In the genomic region with DNA sequence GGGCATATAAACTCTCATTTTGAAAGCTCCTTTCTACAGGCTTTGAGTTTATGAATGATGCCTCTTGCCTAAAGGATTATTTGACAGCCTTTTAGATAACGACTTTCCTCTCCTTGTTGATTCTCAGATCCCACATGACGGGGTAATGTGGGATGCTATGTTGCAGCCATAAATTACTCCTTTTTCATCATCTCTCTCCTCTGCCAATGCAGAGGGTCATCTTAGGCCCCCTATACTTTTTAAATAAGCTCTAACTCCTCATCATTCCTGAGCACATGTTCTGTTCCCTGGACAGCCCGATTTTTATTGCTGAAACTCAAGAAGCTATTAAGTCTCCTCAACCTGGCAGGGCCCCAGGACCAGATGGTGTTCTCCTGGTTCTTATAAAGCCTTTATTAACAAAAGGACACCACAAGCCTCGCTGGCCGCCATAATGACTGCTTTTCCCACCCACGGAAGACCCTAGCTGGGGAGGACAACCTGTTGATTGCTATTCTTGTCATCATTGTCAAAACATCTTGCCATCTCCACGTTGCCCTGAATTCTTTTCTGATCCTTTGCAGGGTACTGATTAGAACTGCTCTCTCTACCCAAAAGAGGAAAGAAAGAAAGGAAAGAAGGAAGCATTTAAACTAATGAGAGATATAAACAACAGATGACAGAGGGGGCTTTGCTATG, we compare ENCODE assay signal across 13 cellular contexts.
"Had no signal": no experiment of that assay in that cellular context is flagged by ENCODE, and none has a peak within 500 bp of the region (broad histone marks: within the 10 kb centered on the region; RNA-seq: fewer than 3 reads in every experiment).

No MANE protein-coding gene starts in this region.

- H3K27ac Mint-ChIP-seq: activated naive CD8-positive, alpha-beta T cell treated with anti-CD3 and anti-CD28 coated beads for 36 hours; neural progenitor cell; stimulated activated effector memory CD8-positive, alpha-beta T cell treated with anti-CD3 and anti-CD28 coated beads, Interleukin-12 subunit alpha, Interleukin-12 subunit beta, amount 100 ng/mL, for 72 hours had no signal

- H3K4me1 Mint-ChIP-seq: activated naive CD8-positive, alpha-beta T cell treated with anti-CD3 and anti-CD28 coated beads for 36 hours; stimulated activated effector memory CD8-positive, alpha-beta T cell treated with anti-CD3 and anti-CD28 coated beads, Interleukin-12 subunit alpha, Interleukin-12 subunit beta, amount 100 ng/mL, for 72 hours had no signal

- H3K4me3 Mint-ChIP-seq: activated naive CD8-positive, alpha-beta T cell treated with anti-CD3 and anti-CD28 coated beads for 36 hours; activated T-cell treated with anti-CD3 and anti-CD28 coated beads, Interleukin-2, amount 50 U/mL, for 4 hours; neural progenitor cell; stimulated activated effector memory CD8-positive, alpha-beta T cell treated with anti-CD3 and anti-CD28 coated beads, Interleukin-12 subunit alpha, Interleukin-12 subunit beta, amount 100 ng/mL, for 72 hours had no signal

- ATAC-seq: activated T-cell treated with anti-CD3 and anti-CD28 coated beads, Interleukin-2, amount 50 U/mL, for 4 hours; stimulated activated effector memory CD8-positive, alpha-beta T cell treated with anti-CD3 and anti-CD28 coated beads, Interleukin-12 subunit alpha, Interleukin-12 subunit beta, amount 100 ng/mL, for 72 hours had no signal

- DNase-seq: activated CD4-positive, alpha-beta T cell treated with anti-CD3 and anti-CD28 coated beads, Interleukin-2, amount 50 U/mL, for 4 hours; activated CD4-positive, CD25-positive, alpha-beta regulatory T cell treated with anti-CD3 and anti-CD28 coated beads, Interleukin-2, amount 50 U/mL, for 72 hours; activated effector memory CD4-positive, alpha-beta T cell treated with anti-CD3 and anti-CD28 coated beads, Interleukin-2, amount 50 U/mL, for 16 hours; activated naive CD8-positive, alpha-beta T cell treated with anti-CD3 and anti-CD28 coated beads for 36 hours; activated T-cell treated with anti-CD3 and anti-CD28 coated beads, Interleukin-2, amount 50 U/mL, for 4 hours; anterior cingulate cortex; heart right ventricle; kidney; right cardiac atrium; thyroid gland; uterus had no signal

- H3K36me3 Mint-ChIP-seq: activated naive CD8-positive, alpha-beta T cell treated with anti-CD3 and anti-CD28 coated beads for 36 hours; stimulated activated effector memory CD8-positive, alpha-beta T cell treated with anti-CD3 and anti-CD28 coated beads, Interleukin-12 subunit alpha, Interleukin-12 subunit beta, amount 100 ng/mL, for 72 hours had no signal

- H3K9me3 Mint-ChIP-seq: activated naive CD8-positive, alpha-beta T cell treated with anti-CD3 and anti-CD28 coated beads for 36 hours; activated T-cell treated with anti-CD3 and anti-CD28 coated beads, Interleukin-2, amount 50 U/mL, for 4 hours; stimulated activated effector memory CD8-positive, alpha-beta T cell treated with anti-CD3 and anti-CD28 coated beads, Interleukin-12 subunit alpha, Interleukin-12 subunit beta, amount 100 ng/mL, for 72 hours had no signal
